Comparison of ENCODE assay signal across 30 cellular contexts in the genomic region with DNA sequence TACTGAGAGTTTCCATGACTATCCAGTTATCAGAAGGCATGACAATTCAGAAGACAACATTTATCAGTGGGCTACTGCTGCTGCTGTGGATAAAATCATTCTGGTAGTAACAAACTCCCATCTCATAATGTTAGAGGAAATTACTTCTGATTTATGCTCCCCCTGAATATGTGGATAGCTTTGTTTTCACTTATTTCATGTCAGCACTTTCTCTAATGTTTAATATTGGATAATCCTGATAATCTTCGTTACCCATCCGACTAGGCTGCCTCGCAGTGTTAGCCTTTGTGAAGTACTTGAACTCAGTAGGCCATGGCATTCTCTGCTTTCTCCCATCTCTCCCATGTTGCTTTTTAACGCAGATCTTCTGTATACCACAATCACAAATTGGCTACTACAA.
"Had no signal": no experiment of that assay in that cellular context is flagged by ENCODE, and none has a peak within 500 bp of the region (broad histone marks: within the 10 kb centered on the region; RNA-seq: fewer than 3 reads in every experiment).

No MANE protein-coding gene starts in this region.

- H3K36me3 ChIP-seq: prostate gland had no signal

- H3K9me3 Mint-ChIP-seq: activated CD4-positive, alpha-beta T cell treated with anti-CD3 and anti-CD28 coated beads, Interleukin-2, amount 10 ng/mL, durations not matched to agents 24 days and 14 days; nephron had no signal

- H3K27me3 ChIP-seq: dorsolateral prefrontal cortex, gastroesophageal sphincter, hepatocyte, pancreas had no signal

- H3K79me2 ChIP-seq: hepatocyte had no signal

- H3K4me1 Mint-ChIP-seq: activated naive CD4-positive, alpha-beta T cell treated with anti-CD3 and anti-CD28 coated beads, Interleukin-2, amount 10 ng/mL, durations not matched to agents 7 days and 5 days; nephron had no signal

- ATAC-seq: activated CD4-positive, CD25-positive, alpha-beta regulatory T cell treated with anti-CD3 and anti-CD28 coated beads, Interleukin-2, amount 50 U/mL, for 24 hours; gastroesophageal sphincter; pancreas had no signal

- H2AFZ ChIP-seq: hepatocyte had no signal

- H3K9me3 ChIP-seq: gastroesophageal sphincter, left ventricle myocardium inferior, pancreas, prostate gland, thoracic aorta had no signal

- H3K27ac ChIP-seq: dorsolateral prefrontal cortex, gastroesophageal sphincter, left ventricle myocardium inferior, pancreas, prostate gland, thoracic aorta, VCaP had no signal

- H3K4me1 ChIP-seq: gastroesophageal sphincter, left ventricle myocardium inferior, prostate gland had no signal

- H3K4me3 ChIP-seq: coronary artery, dorsolateral prefrontal cortex, gastroesophageal sphincter, hepatocyte, left ventricle myocardium inferior, lung, pancreas, prostate gland, smooth muscle cell, thoracic aorta had no signal

- H3K27ac Mint-ChIP-seq: activated CD4-positive, alpha-beta memory T cell treated with anti-CD3 and anti-CD28 coated beads, Interleukin-2, amount 10 ng/mL, durations not matched to agents 7 days and 5 days; activated CD4-positive, alpha-beta T cell treated with anti-CD3 and anti-CD28 coated beads, Interleukin-2, amount 10 ng/mL, durations not matched to agents 24 days and 14 days; activated naive CD4-positive, alpha-beta T cell treated with anti-CD3 and anti-CD28 coated beads, Interleukin-2, amount 10 ng/mL, durations not matched to agents 7 days and 5 days had no signal

- FAIRE-seq: pancreas, TTC549, urothelium cell line had no signal

- DNase-seq: activated CD4-positive, alpha-beta memory T cell treated with anti-CD3 and anti-CD28 coated beads, Interleukin-2, amount 10 ng/mL, durations not matched to agents 7 days and 5 days; activated CD4-positive, alpha-beta T cell treated with anti-CD3 and anti-CD28 coated beads, Interleukin-2, amount 10 ng/mL, durations not matched to agents 24 days and 14 days; activated CD8-positive, alpha-beta memory T cell treated with anti-CD3 and anti-CD28 coated beads, Interleukin-2, amount 50 U/mL, for 48 hours; activated effector memory CD4-positive, alpha-beta T cell treated with anti-CD3 and anti-CD28 coated beads, Interleukin-2, amount 50 U/mL, for 16 hours; activated naive CD4-positive, alpha-beta T cell treated with anti-CD3 and anti-CD28 coated beads, Interleukin-2, amount 10 ng/mL, durations not matched to agents 7 days and 5 days; anterior cingulate cortex; dorsolateral prefrontal cortex; effector memory CD4-positive, alpha-beta T cell; islet precursor cell; left ventricle myocardium inferior; nucleus accumbens; pancreas; retina; stimulated activated CD4-positive, alpha-beta T cell treated with anti-CD3 and anti-CD28 coated beads, Interleukin-1b, Interleukin-23, amount 100 ng/mL, for 48 hours; stimulated activated CD4-positive, alpha-beta T cell treated with anti-CD3 and anti-CD28 coated beads, Interleukin-4, amount 100 ng/mL, for 4 hours; stimulated activated CD8-positive, alpha-beta memory T cell treated with anti-CD3 and anti-CD28 coated beads, Interleukin-4, amount 100 ng/mL, for 48 hours; stimulated activated naive CD4-positive, alpha-beta T cell treated with Interleukin-2 at 50 U/mL for 16 hours; T-helper 9 cell had no signal

- H3K4me2 ChIP-seq: hepatocyte, smooth muscle cell had no signal

- H3K27me3 Mint-ChIP-seq: activated CD4-positive, alpha-beta memory T cell treated with anti-CD3 and anti-CD28 coated beads, Interleukin-2, amount 10 ng/mL, durations not matched to agents 7 days and 5 days; activated CD4-positive, alpha-beta T cell treated with anti-CD3 and anti-CD28 coated beads, Interleukin-2, amount 10 ng/mL, durations not matched to agents 24 days and 14 days; activated naive CD4-positive, alpha-beta T cell treated with anti-CD3 and anti-CD28 coated beads, Interleukin-2, amount 10 ng/mL, durations not matched to agents 7 days and 5 days had no signal

- H3K4me3 Mint-ChIP-seq: activated CD4-positive, alpha-beta memory T cell treated with anti-CD3 and anti-CD28 coated beads, Interleukin-2, amount 10 ng/mL, durations not matched to agents 7 days and 5 days; activated CD4-positive, alpha-beta T cell treated with anti-CD3 and anti-CD28 coated beads, Interleukin-2, amount 10 ng/mL, durations not matched to agents 24 days and 14 days; activated naive CD4-positive, alpha-beta T cell treated with anti-CD3 and anti-CD28 coated beads, Interleukin-2, amount 10 ng/mL, durations not matched to agents 7 days and 5 days; nephron had no signal
